Comparison of ENCODE assay signal across 1 cellular context in the genomic region with DNA sequence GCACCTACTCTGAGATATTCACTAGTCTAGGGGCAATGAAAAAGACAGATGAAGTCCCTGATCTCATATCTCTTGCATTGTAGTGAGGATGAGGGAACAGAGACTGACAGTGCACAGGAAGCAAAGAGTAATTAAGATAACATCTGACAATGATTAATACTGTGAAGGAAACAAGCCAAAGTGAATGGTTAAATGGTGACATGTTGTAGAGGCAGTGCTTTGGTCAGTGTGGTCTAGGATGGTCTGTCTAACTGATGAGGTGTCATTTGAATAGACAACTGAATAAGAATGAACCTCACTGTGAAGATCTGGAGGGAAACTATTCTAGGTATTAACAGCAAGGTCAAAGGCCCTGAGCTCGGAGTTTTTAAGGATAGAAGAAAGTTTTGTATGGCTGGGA.
TF ChIP-seq lines count a peak whose summit lies in the region.

No MANE protein-coding gene starts in this region.

TF ChIP-seq in SK-N-SH, 30 proteins besides CTCF, POLR2A, EP300 and RAD21 (continued from another document):
- TF ChIP-seq, protein P1, sequence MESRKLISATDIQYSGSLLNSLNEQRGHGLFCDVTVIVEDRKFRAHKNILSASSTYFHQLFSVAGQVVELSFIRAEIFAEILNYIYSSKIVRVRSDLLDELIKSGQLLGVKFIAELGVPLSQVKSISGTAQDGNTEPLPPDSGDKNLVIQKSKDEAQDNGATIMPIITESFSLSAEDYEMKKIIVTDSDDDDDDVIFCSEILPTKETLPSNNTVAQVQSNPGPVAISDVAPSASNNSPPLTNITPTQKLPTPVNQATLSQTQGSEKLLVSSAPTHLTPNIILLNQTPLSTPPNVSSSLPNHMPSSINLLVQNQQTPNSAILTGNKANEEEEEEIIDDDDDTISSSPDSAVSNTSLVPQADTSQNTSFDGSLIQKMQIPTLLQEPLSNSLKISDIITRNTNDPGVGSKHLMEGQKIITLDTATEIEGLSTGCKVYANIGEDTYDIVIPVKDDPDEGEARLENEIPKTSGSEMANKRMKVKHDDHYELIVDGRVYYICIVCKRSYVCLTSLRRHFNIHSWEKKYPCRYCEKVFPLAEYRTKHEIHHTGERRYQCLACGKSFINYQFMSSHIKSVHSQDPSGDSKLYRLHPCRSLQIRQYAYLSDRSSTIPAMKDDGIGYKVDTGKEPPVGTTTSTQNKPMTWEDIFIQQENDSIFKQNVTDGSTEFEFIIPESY (IDR thresholded peaks at IDR 0.05; ENCODE audit: borderline replicate concordance, low read depth), result no peak
- TF ChIP-seq JUND (IDR thresholded peaks at IDR 0.05), result peak; percentile 53
- TF ChIP-seq MEF2A (IDR thresholded peaks at IDR 0.05; ENCODE audit: borderline replicate concordance, low read depth), result no peak
- TF ChIP-seq RFX5 (IDR thresholded peaks at IDR 0.05; ENCODE audit: low read length), result no peak
- TF ChIP-seq MXI1 (IDR thresholded peaks at IDR 0.05; ENCODE audit: low read depth, low read length), result no peak
- TF ChIP-seq TCF12 (IDR thresholded peaks at IDR 0.05), result peak; percentile 75; the same call in 1 of the 2 replicates
- no peak for TF ChIP-seq ELF1 (IDR thresholded peaks at IDR 0.05)
- no peak for TF ChIP-seq POLR2AphosphoS5 (IDR thresholded peaks at IDR 0.05; ENCODE audit: low read depth, low read length)
